Comparison of ENCODE assay signal across 18 cellular contexts in the genomic region with DNA sequence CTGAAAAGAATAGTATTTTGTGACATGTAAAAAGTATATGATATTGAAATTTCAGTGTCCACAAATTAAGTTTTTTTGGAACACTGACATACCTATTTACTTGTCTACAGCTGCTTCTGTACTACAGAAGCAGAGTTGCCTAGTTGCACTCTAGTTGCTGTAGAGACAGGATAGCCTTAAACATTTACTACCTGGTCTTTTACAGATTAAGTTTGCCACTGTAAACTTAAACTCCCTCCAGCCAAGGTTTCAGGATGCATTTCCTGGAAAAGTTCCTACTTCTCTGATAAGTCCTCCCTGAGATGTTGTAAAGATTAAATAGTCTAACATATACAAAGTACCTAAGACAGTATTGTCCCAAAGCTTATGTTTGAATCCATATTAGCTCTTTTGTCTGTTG. TPM values are rescaled to one million over a fixed set of nuclear protein-coding genes. Genes with fewer than 3 reads are reported as not detected.
DNase-seq lines count a peak whose midpoint lies in the region; FAIRE-seq and TF ChIP-seq lines count a peak whose summit lies in the region.
"Had no signal": no experiment of that assay in that cellular context is flagged by ENCODE, and none has a peak within 500 bp of the region (broad histone marks: within the 10 kb centered on the region; RNA-seq: fewer than 3 reads in every experiment).

No MANE protein-coding gene starts in this region.

- TF ChIP-seq CTCF in LNCaP clone FGC (IDR thresholded peaks at IDR 0.05; ENCODE audit: control insufficient read depth, extremely low read depth, insufficient read depth) (no peak), VCaP (conservative IDR thresholded peaks at IDR 0.05) (no peak), endodermal cell (conservative IDR thresholded peaks at IDR 0.05) (no peak)

- H3K27ac Mint-ChIP-seq in endodermal cell = no peak overlapping the region
- H3K27ac Mint-ChIP-seq: CD14-positive monocyte had no signal

- H3K36me3 Mint-ChIP-seq in endodermal cell (ENCODE audit: low read depth) = no peaks in the 10 kb centered on the region
- H3K36me3 Mint-ChIP-seq: CD14-positive monocyte; CD4-positive, alpha-beta memory T cell had no signal

- FAIRE-seq in H54 (lab: Jason Lieb, UNC) = peak; percentile 38
- FAIRE-seq: A549, GM12878, K562 had no signal

- no peak for DNase-seq in H54 (ENCODE audit: insufficient read length, low spot score)
- DNase-seq in LNCaP clone FGC (ENCODE audit: low read depth) = peak; percentile 91
- no peak for DNase-seq in H4 (ENCODE audit: low spot score)
- DNase-seq in endodermal cell = no peak
- no peak for DNase-seq in activated CD4-positive, alpha-beta T cell treated with anti-CD3 and anti-CD28 coated beads for 48 hours
- DNase-seq: CD4-positive, alpha-beta memory T cell; DMS153; DND-41; GOT3 had no signal

- H3K4me3 Mint-ChIP-seq in endodermal cell = no peak overlapping the region
- H3K4me3 Mint-ChIP-seq: CD4-positive, alpha-beta memory T cell had no signal

- H3K27me3 ChIP-seq in endodermal cell (ENCODE audit: control insufficient read depth, insufficient read depth, low read length, poor library complexity, severe bottlenecking) = no peaks in the 10 kb centered on the region
- H3K27me3 ChIP-seq: BLaER1 had no signal

- no peaks in the 10 kb centered on the region for H3K27me3 Mint-ChIP-seq in endodermal cell (ENCODE audit: insufficient read depth)
- H3K27me3 Mint-ChIP-seq: CD4-positive, alpha-beta memory T cell had no signal

- no peaks in the 10 kb centered on the region for H3K36me3 ChIP-seq in endodermal cell (ENCODE audit: control insufficient read depth, insufficient read depth, low read length)
- H3K36me3 ChIP-seq: BLaER1, HAP-1 had no signal

- H3K9ac ChIP-seq in endodermal cell (ENCODE audit: extremely low read depth, low read length, poor library complexity, severe bottlenecking) = no peak overlapping the region
- H3K9ac ChIP-seq: BLaER1 had no signal

- no peaks in the 10 kb centered on the region for H3K9me3 Mint-ChIP-seq in endodermal cell
- H3K9me3 Mint-ChIP-seq: CD14-positive monocyte; CD4-positive, alpha-beta memory T cell had no signal

- H3K9me3 ChIP-seq in endodermal cell (ENCODE audit: control insufficient read depth, low read length) = no peaks in the 10 kb centered on the region
- H3K9me3 ChIP-seq: A549, BLaER1, HAP-1 had no signal

- H3K4me1 Mint-ChIP-seq in endodermal cell = peaks cover 7% of the 10 kb centered on the region
- H3K4me1 Mint-ChIP-seq: CD14-positive monocyte; CD4-positive, alpha-beta memory T cell had no signal

- H3K4me1 ChIP-seq in endodermal cell (ENCODE audit: control insufficient read depth, insufficient read depth, low read length) = no peaks in the 10 kb centered on the region
- H3K4me1 ChIP-seq: BLaER1, HAP-1 had no signal

- H3K27ac ChIP-seq in VCaP (peak overlapping the region; percentile 29), endodermal cell (ENCODE audit: low read depth, low read length) (no peak overlapping the region)
- H3K27ac ChIP-seq: A549, BLaER1 had no signal

- no peak for TF ChIP-seq POLR2A in H54 (IDR thresholded peaks at IDR 0.05; ENCODE audit: low read depth, low read length)

- H3K4me3 ChIP-seq in LNCaP clone FGC (ENCODE audit: low read depth, low read length) (no peak overlapping the region), endodermal cell (ENCODE audit: low read length) (no peak overlapping the region)
- H3K4me3 ChIP-seq: A549, BLaER1, GM12878, HAP-1, K562 had no signal

RNA-seq across cellular contexts. Expression of a gene that starts 17.4 kb away (rescaled TPM):
- 0.45 and 0.53 TPM in 2 replicates for total RNA-seq in H4 (2014; rRNA removed; shearing (Covaris generic))
- under 1 TPM in 1 of 2 donors, not detected in 1; 0.15 TPM for total RNA-seq in endodermal cell
- polyA plus RNA-seq in endodermal cell (2013, experiment 1 of 2) = 0.50 TPM
- 0.21 TPM for polyA plus RNA-seq in endodermal cell (2013, experiment 2 of 2)
- total RNA-seq: CD4-positive, alpha-beta memory T cell; G401; GM12878; HT1080; K562 had no signal
- polyA plus RNA-seq: CD14-positive monocyte; CD4-positive, alpha-beta memory T cell; GM12878; K562 had no signal
